In the genomic region with DNA sequence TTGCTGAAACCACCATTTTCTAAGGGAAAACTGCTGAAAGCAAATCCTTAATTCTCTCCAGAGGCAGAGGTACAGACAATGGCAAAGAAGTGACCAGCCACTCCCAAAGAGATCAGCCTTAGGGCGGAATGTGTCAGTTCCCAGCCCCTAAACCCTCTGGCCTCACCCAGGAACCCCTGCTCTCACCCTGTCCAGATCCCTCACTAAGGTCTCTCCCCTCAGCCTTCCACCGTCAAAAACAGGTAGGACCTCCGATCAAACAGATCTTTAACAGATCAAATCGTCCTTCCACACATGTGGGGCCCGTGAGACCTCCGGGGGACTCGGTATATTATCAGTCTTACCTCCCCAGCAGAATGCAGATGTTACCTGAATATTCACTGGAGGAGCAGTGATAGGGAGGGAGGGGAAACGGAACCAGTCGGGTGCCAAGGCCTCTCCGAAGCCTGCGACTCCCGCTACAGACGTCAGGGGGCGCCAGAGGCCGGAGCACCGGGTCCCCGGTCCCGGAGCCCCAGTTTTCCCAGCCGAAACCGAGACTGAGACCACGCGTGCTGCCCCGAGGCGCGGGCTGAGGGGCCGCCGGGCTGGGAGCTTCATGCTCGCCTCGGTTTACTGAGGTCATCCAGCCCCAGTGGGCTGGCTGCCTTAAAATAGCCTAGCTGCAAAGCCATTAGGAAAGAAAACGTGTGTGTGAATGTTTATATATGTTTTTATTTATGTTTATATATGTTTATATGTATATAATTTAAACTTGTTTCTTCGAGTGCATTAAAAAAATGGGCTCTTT, we compare ENCODE assay signal across 8 cellular contexts. TPM values are rescaled to one million over a fixed set of nuclear protein-coding genes. Genes with fewer than 3 reads are reported as not detected.
DNase-seq lines count a peak whose midpoint lies in the region; ATAC-seq and TF ChIP-seq lines count a peak whose summit lies in the region.

No MANE protein-coding gene starts in this region.

- no peaks in the 10 kb centered on the region for H3K36me3 Mint-ChIP-seq in activated T-helper 1 cell treated with anti-CD3 and anti-CD28 coated beads, Interleukin-12 subunit alpha, Interleukin-12 subunit beta, Interleukin-2, Interleukin-4 antibody, amounts not matched to agents 30 ng/mL and 10 ng/mL and 1 ng/mL, durations not matched to agents 14 hours and 24 hours and 36 hours (ENCODE audit: low read depth)

- no peaks in the 10 kb centered on the region for H3K4me1 Mint-ChIP-seq in activated T-helper 1 cell treated with anti-CD3 and anti-CD28 coated beads, Interleukin-12 subunit alpha, Interleukin-12 subunit beta, Interleukin-2, Interleukin-4 antibody, amounts not matched to agents 30 ng/mL and 10 ng/mL and 1 ng/mL, durations not matched to agents 14 hours and 24 hours and 36 hours (ENCODE audit: low read depth)

- ATAC-seq in GM21367 (IDR thresholded peaks at IDR 0.05; ENCODE audit: unreplicated experiment) = peak; percentile 79

- DNase-seq in COR-L47 (lab: John Stamatoyannopoulos, UW) (peak; percentile 56), KBM-7 (peak; percentile 87), RKO (ENCODE audit: low spot score) (peak; percentile 57), foreskin fibroblast (peak; percentile 30 to 79), nucleus accumbens (lab: John Stamatoyannopoulos, UW) (peak in 52 of 56 donors; percentile 9 to 86 (median 58)), superior temporal gyrus (ENCODE audit: extremely low spot score) (peak; percentile 85)
- DNase-seq in activated T-helper 1 cell treated with anti-CD3 and anti-CD28 coated beads, Interleukin-12 subunit alpha, Interleukin-12 subunit beta, Interleukin-2, Interleukin-4 antibody, amounts not matched to agents 30 ng/mL and 10 ng/mL and 1 ng/mL, durations not matched to agents 14 hours and 24 hours and 36 hours (ENCODE audit: low spot score) = peak; percentile 68

- peak; percentile 97 for TF ChIP-seq CTCF in foreskin fibroblast (IDR thresholded peaks at IDR 0.05; ENCODE audit: low read depth, low read length)

- H3K4me3 Mint-ChIP-seq in activated T-helper 1 cell treated with anti-CD3 and anti-CD28 coated beads, Interleukin-12 subunit alpha, Interleukin-12 subunit beta, Interleukin-2, Interleukin-4 antibody, amounts not matched to agents 30 ng/mL and 10 ng/mL and 1 ng/mL, durations not matched to agents 14 hours and 24 hours and 36 hours = peak overlapping the region; percentile 31

- H3K27me3 Mint-ChIP-seq in activated T-helper 1 cell treated with anti-CD3 and anti-CD28 coated beads, Interleukin-12 subunit alpha, Interleukin-12 subunit beta, Interleukin-2, Interleukin-4 antibody, amounts not matched to agents 30 ng/mL and 10 ng/mL and 1 ng/mL, durations not matched to agents 14 hours and 24 hours and 36 hours (ENCODE audit: insufficient read depth) = no peaks in the 10 kb centered on the region

- in situ Hi-C loops in KBM-7 (cut with MboI; ENCODE audit: low pct_unique_long_range_greater_than_20kb, low sequenced_read_pairs) = loop anchor here (10.0 kb wide), 2 partner anchors 58 to 148 kb away; no protein-coding TSS in a partner anchor

- intact Hi-C loops in activated T-helper 1 cell treated with anti-CD3 and anti-CD28 coated beads, Interleukin-12 subunit alpha, Interleukin-12 subunit beta, Interleukin-2, Interleukin-4 antibody, amounts not matched to agents 30 ng/mL and 10 ng/mL and 1 ng/mL, durations not matched to agents 14 hours and 24 hours and 36 hours (cut with micrococcal nuclease) = loop anchor here (1.0 to 5.0 kb wide), 11 partner anchors 36 to 490 kb away; partner anchors contain the start of gene POU2F1

- no peak overlapping the region for H3K27ac Mint-ChIP-seq in activated T-helper 1 cell treated with anti-CD3 and anti-CD28 coated beads, Interleukin-12 subunit alpha, Interleukin-12 subunit beta, Interleukin-2, Interleukin-4 antibody, amounts not matched to agents 30 ng/mL and 10 ng/mL and 1 ng/mL, durations not matched to agents 14 hours and 24 hours and 36 hours

- peak overlapping the region; percentile 19 to 34 for H3K4me3 ChIP-seq in foreskin fibroblast (ENCODE audit: low read depth in 1 of 2, low read length in 2 of 2)

- no peaks in the 10 kb centered on the region for H3K9me3 Mint-ChIP-seq in activated T-helper 1 cell treated with anti-CD3 and anti-CD28 coated beads, Interleukin-12 subunit alpha, Interleukin-12 subunit beta, Interleukin-2, Interleukin-4 antibody, amounts not matched to agents 30 ng/mL and 10 ng/mL and 1 ng/mL, durations not matched to agents 14 hours and 24 hours and 36 hours

RNA-seq across cellular contexts. Expression of gene GPA33, which starts 23.6 kb away (rescaled TPM):
- total RNA-seq in activated T-helper 1 cell treated with anti-CD3 and anti-CD28 coated beads, Interleukin-12 subunit alpha, Interleukin-12 subunit beta, Interleukin-2, Interleukin-4 antibody, amounts not matched to agents 30 ng/mL and 10 ng/mL and 1 ng/mL, durations not matched to agents 14 hours and 24 hours and 36 hours = 0.07 and 0.08 TPM in 2 replicates

RNA-seq across cellular contexts. Expression of gene STYXL2, which starts 27.3 kb away (rescaled TPM):
- not detected in 2 replicates for total RNA-seq in activated T-helper 1 cell treated with anti-CD3 and anti-CD28 coated beads, Interleukin-12 subunit alpha, Interleukin-12 subunit beta, Interleukin-2, Interleukin-4 antibody, amounts not matched to agents 30 ng/mL and 10 ng/mL and 1 ng/mL, durations not matched to agents 14 hours and 24 hours and 36 hours

Comparison
In these comparisons a context has a peak if more than half of its experiments do, and no peak if none do; other contexts are left out.
1. Peak in every context shown above with its lines: DNase-seq, ATAC-seq and H3K4me3 ChIP-seq.